ENCODE assay signal across 8 cellular contexts in genomic region chr7:66628361-66629221, GRCh38. TPM values are rescaled to one million over a fixed set of nuclear protein-coding genes. Genes with fewer than 3 reads are reported as not detected.
DNase-seq lines count a peak whose midpoint lies in the region; ATAC-seq, FAIRE-seq and TF ChIP-seq lines count a peak whose summit lies in the region.

Gene KCTD7 (plus strand): TSS chr7:66628881. CDS start chr7:66629065, 184 bp downstream.

- peak within 1 kb of the TSS; percentile 75 for H3K4me3 ChIP-seq in fibroblast of mammary gland (ENCODE audit: control insufficient read depth, low read depth, low read length)

- no peaks in the 10 kb centered on the region for H3K9me3 Mint-ChIP-seq in activated T-helper 2 cell treated with anti-CD3 and anti-CD28 coated beads, Interferon-gamma antibody, Interleukin-2, Interleukin-4, amounts not matched to agents 10 μg/mL and 5 μg/mL and 100 μg/mL, durations not matched to agents 14 hours and 24 hours and 36 hours
- no peaks in the 10 kb centered on the region for H3K9me3 Mint-ChIP-seq in natural killer cell

- ATAC-seq in natural killer cell = peak; percentile 87 to 96 (median 88)

- DNase-seq in EL = peak; percentile 98
- peak; percentile 98 for DNase-seq in H54 (ENCODE audit: insufficient read length, low spot score)
- peak; percentile 100 for DNase-seq in LoVo (ENCODE audit: low spot score)
- peak; percentile 99 for DNase-seq in RWPE1 (ENCODE audit: low spot score)
- DNase-seq in activated T-helper 2 cell treated with anti-CD3 and anti-CD28 coated beads, Interferon-gamma antibody, Interleukin-2, Interleukin-4, amounts not matched to agents 10 μg/mL and 5 μg/mL and 100 μg/mL, durations not matched to agents 14 hours and 24 hours and 36 hours (ENCODE audit: low spot score) = peak; percentile 94
- peak; percentile 96 for DNase-seq in fibroblast of mammary gland (ENCODE audit: low read depth)
- peak; percentile 96 for DNase-seq in natural killer cell
- peak; percentile 89 to 95 (median 92) for DNase-seq in stimulated activated naive CD4-positive, alpha-beta T cell (lab: John Stamatoyannopoulos, UW)

- no peak for FAIRE-seq in H54 (lab: Jason Lieb, UNC)

- H3K27ac Mint-ChIP-seq in activated T-helper 2 cell treated with anti-CD3 and anti-CD28 coated beads, Interferon-gamma antibody, Interleukin-2, Interleukin-4, amounts not matched to agents 10 μg/mL and 5 μg/mL and 100 μg/mL, durations not matched to agents 14 hours and 24 hours and 36 hours = peak within 1 kb of the TSS; percentile 84
- H3K27ac Mint-ChIP-seq in natural killer cell = peak within 1 kb of the TSS; percentile 77 to 89

- H3K27ac ChIP-seq in RWPE1 = peak within 1 kb of the TSS; percentile 96

- peaks cover 17% of the 10 kb centered on the region for H3K36me3 Mint-ChIP-seq in activated T-helper 2 cell treated with anti-CD3 and anti-CD28 coated beads, Interferon-gamma antibody, Interleukin-2, Interleukin-4, amounts not matched to agents 10 μg/mL and 5 μg/mL and 100 μg/mL, durations not matched to agents 14 hours and 24 hours and 36 hours (ENCODE audit: low read depth)
- no peaks in the 10 kb centered on the region for H3K36me3 Mint-ChIP-seq in natural killer cell

- H3K4me3 Mint-ChIP-seq in activated T-helper 2 cell treated with anti-CD3 and anti-CD28 coated beads, Interferon-gamma antibody, Interleukin-2, Interleukin-4, amounts not matched to agents 10 μg/mL and 5 μg/mL and 100 μg/mL, durations not matched to agents 14 hours and 24 hours and 36 hours (ENCODE audit: low read depth) = peak within 1 kb of the TSS; percentile 87
- H3K4me3 Mint-ChIP-seq in natural killer cell = peak within 1 kb of the TSS; percentile 88

- CTCF ChIA-PET in RWPE1 (lab: Yijun Ruan, JAX) = interaction anchor here (0.7 to 0.9 kb wide), 2 partner anchors 16 to 71 kb away, joined by 3 to 4 read pairs; no protein-coding TSS in a partner anchor

- H3K27me3 Mint-ChIP-seq in activated T-helper 2 cell treated with anti-CD3 and anti-CD28 coated beads, Interferon-gamma antibody, Interleukin-2, Interleukin-4, amounts not matched to agents 10 μg/mL and 5 μg/mL and 100 μg/mL, durations not matched to agents 14 hours and 24 hours and 36 hours (ENCODE audit: low read depth) = no peaks in the 10 kb centered on the region
- no peaks in the 10 kb centered on the region for H3K27me3 Mint-ChIP-seq in natural killer cell (ENCODE audit: low read depth in 2 of 2)

- peak; percentile 98 for TF ChIP-seq POLR2A in H54 (IDR thresholded peaks at IDR 0.05; ENCODE audit: low read depth, low read length)

- POLR2A ChIA-PET in RWPE1 (lab: Yijun Ruan, JAX; ENCODE audit: low non-redundant PET) = interaction anchor here (0.5 kb wide), 1 partner anchor 25 kb away, joined by 3 read pairs; no protein-coding TSS in a partner anchor

- intact Hi-C loops in activated T-helper 2 cell treated with anti-CD3 and anti-CD28 coated beads, Interferon-gamma antibody, Interleukin-2, Interleukin-4, amounts not matched to agents 10 μg/mL and 5 μg/mL and 100 μg/mL, durations not matched to agents 14 hours and 24 hours and 36 hours (cut with micrococcal nuclease) = loop anchor here (1.0 to 10.0 kb wide), 5 partner anchors 26 to 216 kb away; no protein-coding TSS in a partner anchor
- intact Hi-C loops in natural killer cell (cut with micrococcal nuclease) = loop anchor here (1.0 to 2.0 kb wide), 5 partner anchors 26 to 292 kb away; partner anchors contain the start of gene TMEM248

- TF ChIP-seq CTCF in RWPE1 (conservative IDR thresholded peaks at IDR 0.05; ENCODE audit: low read depth) (no peak), fibroblast of mammary gland (conservative IDR thresholded peaks at IDR 0.05; ENCODE audit: control insufficient read depth, insufficient read depth, low read depth, low read length) (no peak), natural killer cell (IDR thresholded peaks at IDR 0.05) (no peak)

- peaks cover 38% of the 10 kb centered on the region for H3K4me1 Mint-ChIP-seq in activated T-helper 2 cell treated with anti-CD3 and anti-CD28 coated beads, Interferon-gamma antibody, Interleukin-2, Interleukin-4, amounts not matched to agents 10 μg/mL and 5 μg/mL and 100 μg/mL, durations not matched to agents 14 hours and 24 hours and 36 hours (ENCODE audit: low read depth)
- H3K4me1 Mint-ChIP-seq in natural killer cell = peaks cover 43 to 45% of the 10 kb centered on the region in 2 donors

RNA-seq across cellular contexts. Expression of gene KCTD7, which starts in this region (rescaled TPM):
- total RNA-seq in activated T-helper 2 cell treated with anti-CD3 and anti-CD28 coated beads, Interferon-gamma antibody, Interleukin-2, Interleukin-4, amounts not matched to agents 10 μg/mL and 5 μg/mL and 100 μg/mL, durations not matched to agents 14 hours and 24 hours and 36 hours = 10.3 and 12.0 TPM in 2 replicates
- total RNA-seq in natural killer cell = 10 to 100 TPM; 29.3 to 33.0 (median 31.7) TPM

Comparison
In these comparisons a context has a peak if more than half of its experiments do, and no peak if none do; other contexts are left out.
1. Peak in every context shown above with its lines: DNase-seq, ATAC-seq, H3K4me3 ChIP-seq and H3K27ac ChIP-seq.